In genomic region chr21:36704958-36705678, GRCh38 we compare ENCODE assay signal across 16 cellular contexts. TPM values are rescaled to one million over a fixed set of nuclear protein-coding genes. Genes with fewer than 3 reads are reported as not detected.
DNase-seq lines count a peak whose midpoint lies in the region; ATAC-seq and TF ChIP-seq lines count a peak whose summit lies in the region.
"Had no signal": no experiment of that assay in that cellular context is flagged by ENCODE, and none has a peak within 500 bp of the region (broad histone marks: within the 10 kb centered on the region; RNA-seq: fewer than 3 reads in every experiment).

No MANE protein-coding gene starts in this region.

- no peak for TF ChIP-seq EP300 in esophagus muscularis mucosa (IDR thresholded peaks at IDR 0.05)

- TF ChIP-seq CTCF in GM10248 (IDR thresholded peaks at IDR 0.05; ENCODE audit: control extremely low read depth, extremely low read depth, low read depth, missing control alignments) (no peak), esophagus muscularis mucosa (IDR thresholded peaks at IDR 0.05) (no peak), psoas muscle (IDR thresholded peaks at IDR 0.05) (no peak)

- H3K4me3 ChIP-seq in HUES64 (ENCODE audit: low read length) (peak overlapping the region; percentile 14; the same call in 1 of the 2 replicates), esophagus muscularis mucosa (peak overlapping the region in 3 of 4 donors; percentile 13 to 43 (median 34)), psoas muscle (peak overlapping the region; percentile 24)

- H3K36me3 ChIP-seq in HUES64 (ENCODE audit: insufficient read depth, low read length) (no peaks in the 10 kb centered on the region), esophagus muscularis mucosa (no peaks in the 10 kb centered on the region), psoas muscle (ENCODE audit: insufficient read depth in 1 of 2, low read depth in 1 of 2) (no peaks in the 10 kb centered on the region)
- H3K36me3 ChIP-seq: adrenal gland, tibial nerve had no signal

- no peak overlapping the region for H3K27ac ChIP-seq in HUES64 (ENCODE audit: low read depth, low read length)
- H3K27ac ChIP-seq in esophagus muscularis mucosa (replicated peaks in 1 of 4) = no peak overlapping the region
- H3K27ac ChIP-seq in psoas muscle = no peak overlapping the region
- H3K27ac ChIP-seq: adrenal gland, foreskin keratinocyte, tibial nerve had no signal

- H3K27me3 ChIP-seq in HUES64 (ENCODE audit: insufficient read depth, low read length) (peaks cover 100% of the 10 kb centered on the region), esophagus muscularis mucosa (peaks cover 0 to 100% (median 94%) of the 10 kb centered on the region in 4 donors), psoas muscle (ENCODE audit: insufficient read depth in 3 of 3, low read length in 2 of 3) (peaks cover 3 to 100% (median 72%) of the 10 kb centered on the region in 3 donors)

- CTCF ChIA-PET in GM10248 (lab: Yijun Ruan, JAX) = interaction anchor here (1.0 kb wide), 1 partner anchor 11 kb away, joined by 3 read pairs; no protein-coding TSS in a partner anchor

- H3K9me3 ChIP-seq in HUES64 (ENCODE audit: insufficient read depth, low read depth, low read length) = no peaks in the 10 kb centered on the region
- H3K9me3 ChIP-seq in esophagus muscularis mucosa = no peaks in the 10 kb centered on the region
- H3K9me3 ChIP-seq in psoas muscle = no peaks in the 10 kb centered on the region
- H3K9me3 ChIP-seq: adrenal gland, tibial nerve had no signal

- TF ChIP-seq POLR2A in esophagus muscularis mucosa (IDR thresholded peaks at IDR 0.05; ENCODE audit: low read depth) = no peak

- no peak overlapping the region for H3K9ac ChIP-seq in HUES64 (ENCODE audit: low read depth, low read length)

- DNase-seq in GM10248 (ENCODE audit: extremely low spot score) = peak; percentile 21
- DNase-seq in esophagus muscularis mucosa (ENCODE audit: extremely low spot score) = no peak
- no peak for DNase-seq in psoas muscle
- DNase-seq in OCI-M2 (lab: John Stamatoyannopoulos, UW; ENCODE audit: unreplicated experiment) = no peak
- no peak for DNase-seq in NCI-H2196 treated with DMSO at 0.1 percent for 48 hours (lab: John Stamatoyannopoulos, UW; ENCODE audit: unreplicated experiment)
- no peak for DNase-seq in GDM1 (lab: John Stamatoyannopoulos, UW)
- DNase-seq: foreskin keratinocyte, NCI-H1417 treated with DMSO at 0.1 percent for 48 hours, NCI-H774, Right ventricle myocardium superior had no signal

- WGBS in HUES64 = 2% methylated on average over 35 of the region's 39 CpGs
- 4% methylated on average over 32 of the region's 39 CpGs for WGBS in esophagus muscularis mucosa
- WGBS in psoas muscle, 3 donors = 9 to 16% (median 13%) methylated on average over 35 to 39 of the region's 39 CpGs

- POLR2A ChIA-PET in GM10248 (lab: Yijun Ruan, JAX) = no interaction called here

- intact Hi-C loops in esophagus muscularis mucosa (cut with DNase I) = no loop called here
- intact Hi-C loops in psoas muscle (cut with DNase I) = no loop called here

- no peak for ATAC-seq in psoas muscle
- no peak for ATAC-seq in GM19351 (IDR thresholded peaks at IDR 0.05; ENCODE audit: unreplicated experiment)
- ATAC-seq: foreskin keratinocyte; natural killer cell treated with Interleukin-12 subunit alpha and Interleukin-12 subunit beta and Interleukin-15 and Interleukin-18, amount 100 ng/mL, for 72 hours had no signal

- H3K4me1 ChIP-seq in HUES64 (ENCODE audit: insufficient read depth, low read length) (peaks cover 41% of the 10 kb centered on the region), esophagus muscularis mucosa (peaks cover 49 to 82% (median 77%) of the 10 kb centered on the region in 4 donors), psoas muscle (peaks cover 25% of the 10 kb centered on the region)
- H3K4me1 ChIP-seq: foreskin keratinocyte had no signal

RNA-seq across cellular contexts. Expression of gene SIM2, which starts 6.2 kb away (rescaled TPM):
- 0.10 TPM for polyA plus RNA-seq in HUES64 (2013, experiment 1 of 2)
- not detected for polyA plus RNA-seq in HUES64 (2013, experiment 2 of 2)
- under 1 TPM in 1 of 4 donors, not detected in 3; 0.42 TPM for total RNA-seq in esophagus muscularis mucosa
- 1 to 10 TPM in 2 of 4 donors, under 1 TPM in 2; 0.08 to 3.0 (median 0.77) TPM for total RNA-seq in psoas muscle
- under 1 TPM; 0.06 to 0.14 (median 0.13) TPM for polyA plus RNA-seq in psoas muscle
- total RNA-seq: foreskin keratinocyte, Right ventricle myocardium superior, tibial nerve had no signal
- polyA plus RNA-seq: foreskin keratinocyte, IgD-negative memory B cell had no signal
